19 cellular contexts compared by ENCODE assay signal in genomic region chr12:96465896-96466295, GRCh38. TPM values are rescaled to one million over a fixed set of nuclear protein-coding genes. Genes with fewer than 3 reads are reported as not detected.
DNase-seq lines count a peak whose midpoint lies in the region; FAIRE-seq and TF ChIP-seq lines count a peak whose summit lies in the region.
"Had no signal": no experiment of that assay in that cellular context is flagged by ENCODE, and none has a peak within 500 bp of the region (broad histone marks: within the 10 kb centered on the region; RNA-seq: fewer than 3 reads in every experiment).

No MANE protein-coding gene starts in this region.

- no peaks in the 10 kb centered on the region for H3K4me1 Mint-ChIP-seq in chondrocyte (ENCODE audit: low read depth)
- H3K4me1 Mint-ChIP-seq: CD14-positive monocyte had no signal

- H3K9me1 ChIP-seq in keratinocyte (ENCODE audit: control insufficient read depth, extremely low read depth, insufficient read depth, low read length) = no peaks in the 10 kb centered on the region

- peaks cover 32% of the 10 kb centered on the region for H3K4me1 ChIP-seq in PC-9 (replicated peaks; ENCODE audit: insufficient read depth)
- H3K4me1 ChIP-seq in keratinocyte (ENCODE audit: control insufficient read depth, extremely low read depth, insufficient read depth, low read length) = peaks cover 16% of the 10 kb centered on the region
- H3K4me1 ChIP-seq in spleen = no peaks in the 10 kb centered on the region
- H3K4me1 ChIP-seq: Caco-2 had no signal

- peak; percentile 68 for FAIRE-seq in keratinocyte (lab: Jason Lieb, UNC)
- FAIRE-seq: GM18507, HepG2, HTR-8/SVneo had no signal

- peaks cover 22% of the 10 kb centered on the region for H3K9me3 ChIP-seq in PC-9 (ENCODE audit: insufficient read depth, low read depth)
- H3K9me3 ChIP-seq in keratinocyte (ENCODE audit: control insufficient read depth, low read depth, low read length) = no peaks in the 10 kb centered on the region
- H3K9me3 ChIP-seq in spleen = peaks cover 0 to 16% (median 9%) of the 10 kb centered on the region in 8 donors
- H3K9me3 ChIP-seq: Caco-2 had no signal

- no peak overlapping the region for H2AFZ ChIP-seq in PC-9
- H2AFZ ChIP-seq in keratinocyte (ENCODE audit: control insufficient read depth, low read length) = no peak overlapping the region
- H2AFZ ChIP-seq: GM23248 had no signal

- dilution Hi-C loops in keratinocyte (cut with MboI; ENCODE audit: extremely low pct_ligation_motif_present, low sequenced_read_pairs) = no loop called here

- no peaks in the 10 kb centered on the region for H3K36me3 ChIP-seq in PC-9 (ENCODE audit: low read depth)
- H3K36me3 ChIP-seq in keratinocyte (ENCODE audit: control insufficient read depth in 2 of 2, extremely low read depth in 1 of 2, insufficient read depth in 2 of 2, low read length in 2 of 2) = no peaks in the 10 kb centered on the region
- H3K36me3 ChIP-seq in spleen = no peaks in the 10 kb centered on the region

- no peak overlapping the region for H3K4me3 ChIP-seq in PC-9
- no peak overlapping the region for H3K4me3 ChIP-seq in keratinocyte (ENCODE audit: control insufficient read depth in 2 of 3, extremely low read depth in 1 of 3, insufficient read depth in 2 of 3, low read depth in 1 of 3, low read length in 3 of 3)
- H3K4me3 ChIP-seq in spleen = no peak overlapping the region
- H3K4me3 ChIP-seq: GM23248 had no signal

- POLR2A ChIA-PET in PC-9 (lab: Charles Lee; ENCODE audit: unreplicated experiment) = no interaction called here

- WGBS in spleen, 5 donors = 88 to 93% (median 93%) methylated on average over 3 of the region's 3 CpGs

- H3K27ac Mint-ChIP-seq in chondrocyte (ENCODE audit: unreplicated experiment) = no peak overlapping the region
- H3K27ac Mint-ChIP-seq: CD14-positive monocyte; CD8-positive, alpha-beta T cell; H9 had no signal

- no TSS peak for BruUV-seq in PC-9 (replicated peaks; lab: Mats Ljungman, UMichigan)

- H3K9ac ChIP-seq in keratinocyte (ENCODE audit: control insufficient read depth, extremely low read depth, insufficient read depth, low read length) = no peak overlapping the region
- H3K9ac ChIP-seq: GM23248 had no signal

- H3K9me3 Mint-ChIP-seq in chondrocyte (ENCODE audit: low read depth) = peaks cover 7% of the 10 kb centered on the region

- H3K4me2 ChIP-seq in PC-9 (no peak overlapping the region), keratinocyte (ENCODE audit: control insufficient read depth, extremely low read depth, insufficient read depth, low read depth, low read length) (no peak overlapping the region)

- no peaks in the 10 kb centered on the region for H3K9me2 ChIP-seq in PC-9 (ENCODE audit: insufficient read depth)

- CTCF ChIA-PET in PC-9 (lab: Charles Lee) = interaction anchor here (0.6 to 0.9 kb wide), 2 partner anchors 66 to 247 kb away, joined by 3 to 11 read pairs; partner anchors contain the start of gene CDK17

- no peak for TF ChIP-seq POLR2A in spleen (IDR thresholded peaks at IDR 0.05)

- no peaks in the 10 kb centered on the region for H4K20me1 ChIP-seq in PC-9 (ENCODE audit: insufficient read depth)
- H4K20me1 ChIP-seq in keratinocyte (ENCODE audit: control insufficient read depth, extremely low read depth, insufficient read depth, low read length) = no peaks in the 10 kb centered on the region

- no peaks in the 10 kb centered on the region for H3K79me2 ChIP-seq in PC-9 (ENCODE audit: low read depth)
- no peaks in the 10 kb centered on the region for H3K79me2 ChIP-seq in keratinocyte (ENCODE audit: control insufficient read depth, insufficient read depth, low read length)

- peak; percentile 42 for DNase-seq in Ammon's horn (ENCODE audit: low spot score)
- no peak for DNase-seq in PC-9
- peak in 35 of 61 donors; percentile 0 to 92 (median 21) for DNase-seq in caudate nucleus (lab: John Stamatoyannopoulos, UW)
- DNase-seq in keratinocyte (ENCODE audit: low read depth, low spot score) = no peak
- no peak for DNase-seq in SW 1271 (lab: John Stamatoyannopoulos, UW)
- DNase-seq in chondrocyte (ENCODE audit: low spot score) = no peak
- no peak for DNase-seq in NCI-H1105 (lab: John Stamatoyannopoulos, UW)
- DNase-seq in spleen = no peak
- DNase-seq: 8988T; Caco-2; CD8-positive, alpha-beta T cell; DND-41; GF-D8; GM23248; H9 had no signal

- H3F3A ChIP-seq in PC-9 (ENCODE audit: insufficient read depth, low read depth) = peaks cover 24% of the 10 kb centered on the region; the same call in 1 of the 2 replicates

- TF ChIP-seq CTCF in PC-9 (conservative IDR thresholded peaks at IDR 0.05) = no peak
- no peak for TF ChIP-seq CTCF in keratinocyte (optimal IDR thresholded peaks at IDR 0.05 in 1 of 3, IDR thresholded peaks at IDR 0.05 in 1 of 3, conservative IDR thresholded peaks at IDR 0.05 in 1 of 3; ENCODE audit: extremely low read depth in 1 of 3, insufficient read depth in 2 of 3, low read length in 3 of 3)
- no peak for TF ChIP-seq CTCF in chondrocyte (IDR thresholded peaks at IDR 0.05)
- TF ChIP-seq CTCF in spleen (IDR thresholded peaks at IDR 0.05 in 8 of 11, conservative IDR thresholded peaks at IDR 0.05 in 3 of 11) = no peak

- H3K27me3 ChIP-seq in PC-9 (ENCODE audit: insufficient read depth, low read depth) (no peaks in the 10 kb centered on the region), keratinocyte (ENCODE audit: control insufficient read depth, extremely low read depth, insufficient read depth, low read length) (no peaks in the 10 kb centered on the region), spleen (replicated peaks in 1 of 7) (no peaks in the 10 kb centered on the region)

- peak overlapping the region; percentile 75; the same call in 1 of the 2 replicates for H3K27ac ChIP-seq in PC-9
- H3K27ac ChIP-seq in caudate nucleus (ENCODE audit: low read depth, low read length) = peak overlapping the region; percentile 48
- H3K27ac ChIP-seq in keratinocyte (ENCODE audit: control insufficient read depth, insufficient read depth, low read length) = no peak overlapping the region
- no peak overlapping the region for H3K27ac ChIP-seq in spleen
- H3K27ac ChIP-seq: GM23248 had no signal

- intact Hi-C loops in PC-9 (cut with micrococcal nuclease; ENCODE audit: unreplicated experiment) = no loop called here
- intact Hi-C loops in spleen (cut with DNase I; ENCODE audit: low total_unique reads) = no loop called here

- no peaks in the 10 kb centered on the region for H3K27me3 Mint-ChIP-seq in chondrocyte (ENCODE audit: low read depth)

- no peak overlapping the region for H3K4me3 Mint-ChIP-seq in chondrocyte (ENCODE audit: unreplicated experiment)
- H3K4me3 Mint-ChIP-seq: CD14-positive monocyte; CD8-positive, alpha-beta T cell; H9 had no signal

- H3K36me3 Mint-ChIP-seq in chondrocyte (ENCODE audit: low read depth) = peaks cover 4% of the 10 kb centered on the region
- H3K36me3 Mint-ChIP-seq: CD14-positive monocyte; CD8-positive, alpha-beta T cell had no signal

RNA-seq across cellular contexts. Expression of gene CFAP54, which starts 23.5 kb away (rescaled TPM):
- 7.1 and 16.4 TPM in 2 replicates for total RNA-seq in PC-9 (2021)
- 0.46 to 1.2 TPM (median 0.77 TPM) in 3 replicates for polyA plus RNA-seq in keratinocyte
- polyA plus RNA-seq in keratinocyte (2011; ENCODE audit: low read depth) = 0.35 TPM
- 0.21 and 0.35 TPM in 2 replicates for polyA plus RNA-seq in keratinocyte (2011; cell fraction: cytosol; rRNA removed)
- polyA plus RNA-seq in keratinocyte (2011; cell fraction: nucleus; rRNA removed) = 0.84 and 1.1 TPM in 2 replicates
- polyA plus RNA-seq in keratinocyte (2012; ENCODE audit: low replicate concordance) = 0.89 TPM in 1 of 2 replicates, not detected in the other
- polyA minus RNA-seq in keratinocyte = 0.79 to 4.8 TPM (median 4.4 TPM) in 3 replicates
- polyA minus RNA-seq in keratinocyte (2011; cell fraction: cytosol; rRNA and poly(A)+ RNA removed) = 1.3 TPM
- polyA minus RNA-seq in keratinocyte (2011; cell fraction: nucleus; rRNA and poly(A)+ RNA removed) = 1.1 and 3.5 TPM in 2 replicates
- 0.15 to 1.1 TPM (median 0.44 TPM) in 3 replicates for total RNA-seq in chondrocyte
- total RNA-seq in spleen = 1 to 10 TPM; 1.1 to 3.6 (median 2.7) TPM
- under 1 TPM; 0.09 to 0.59 (median 0.42) TPM for polyA plus RNA-seq in spleen
- total RNA-seq: HepG2 had no signal
- polyA plus RNA-seq: CD14-positive monocyte, HepG2 had no signal

Comparison
In these comparisons a context has a peak if more than half of its experiments do, and no peak if none do; other contexts are left out.
1. DNase-seq: peak in Ammon's horn (single experiment) and caudate nucleus (35 of 61); none in PC-9 (0 of 2), keratinocyte (single experiment), SW 1271 (0 of 2), chondrocyte (single experiment), NCI-H1105 (single experiment) and spleen (single experiment).
2. H3K27ac ChIP-seq: peak in PC-9 (single experiment) and caudate nucleus (single experiment); none in keratinocyte (single experiment) and spleen (0 of 8).